ENCODE assay signal across 9 cellular contexts in the genomic region with DNA sequence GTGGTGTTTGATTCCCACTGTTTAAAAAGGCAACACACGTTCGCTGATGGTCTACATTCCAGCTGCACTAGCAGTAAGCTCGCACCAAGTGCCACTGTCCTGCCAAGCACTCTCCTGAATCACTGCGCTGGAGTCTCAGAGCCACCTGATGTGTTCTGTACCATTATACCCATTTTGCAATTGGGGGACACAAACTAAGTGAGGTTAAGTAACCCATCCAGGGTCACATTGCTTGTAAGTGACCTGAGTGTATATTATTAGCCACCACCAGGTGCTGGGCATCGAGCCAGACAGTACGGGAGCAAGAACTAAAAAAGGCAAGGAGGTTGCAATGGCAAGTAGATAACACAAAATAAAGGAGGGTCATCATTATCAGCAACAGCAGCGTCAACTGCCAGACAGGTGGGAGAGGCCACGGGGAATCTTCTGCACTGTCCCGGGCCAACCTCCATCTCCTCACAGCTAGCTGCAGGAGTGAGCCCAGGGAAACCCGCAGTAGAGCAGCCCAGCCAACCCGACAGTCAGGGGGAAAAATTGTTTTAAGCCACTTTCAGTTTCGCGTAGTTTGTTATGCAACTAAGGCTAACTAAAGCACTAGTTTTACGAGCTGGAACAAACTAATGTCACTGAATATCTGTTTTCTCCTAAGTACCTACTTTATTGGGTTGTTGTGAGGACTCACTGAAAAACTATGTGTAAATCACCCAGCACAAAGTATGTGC. TPM values are rescaled to one million over a fixed set of nuclear protein-coding genes. Genes with fewer than 3 reads are reported as not detected.
DNase-seq lines count a peak whose midpoint lies in the region; ATAC-seq, FAIRE-seq and TF ChIP-seq lines count a peak whose summit lies in the region.
"Had no signal": no experiment of that assay in that cellular context is flagged by ENCODE, and none has a peak within 500 bp of the region (broad histone marks: within the 10 kb centered on the region; RNA-seq: fewer than 3 reads in every experiment).

No MANE protein-coding gene starts in this region.

- no peak overlapping the region for H3K27ac Mint-ChIP-seq in activated naive CD4-positive, alpha-beta T cell treated with anti-CD3 and anti-CD28 coated beads, Interleukin-2, amount 50 U/mL, for 72 hours

- H4K20me1 ChIP-seq in osteoblast (ENCODE audit: insufficient read depth, low read length): no peaks in the 10 kb centered on the region

- H3K27ac ChIP-seq in esophagus squamous epithelium: peak overlapping the region in 1 of 4 donors; percentile 65
- no peak overlapping the region for H3K27ac ChIP-seq in osteoblast (ENCODE audit: low read depth, low read length)

- H3K36me3 Mint-ChIP-seq in activated naive CD4-positive, alpha-beta T cell treated with anti-CD3 and anti-CD28 coated beads, Interleukin-2, amount 50 U/mL, for 72 hours: peaks cover 0 to 6% of the 10 kb centered on the region in 2 donors

- H3K9me3 Mint-ChIP-seq in activated naive CD4-positive, alpha-beta T cell treated with anti-CD3 and anti-CD28 coated beads, Interleukin-2, amount 50 U/mL, for 72 hours: peaks cover 0 to 3% of the 10 kb centered on the region in 2 donors

- no peak for ATAC-seq in activated naive CD4-positive, alpha-beta T cell treated with anti-CD3 and anti-CD28 coated beads, Interleukin-2, amount 50 U/mL, for 72 hours
- no peak for ATAC-seq in GM18861 (IDR thresholded peaks at IDR 0.05; ENCODE audit: unreplicated experiment)

- no peak overlapping the region for H2AFZ ChIP-seq in osteoblast (ENCODE audit: low read length)

- H3K9me3 ChIP-seq in esophagus squamous epithelium: no peaks in the 10 kb centered on the region
- no peaks in the 10 kb centered on the region for H3K9me3 ChIP-seq in osteoblast (ENCODE audit: low read depth, low read length)

- 60 to 71% methylated on average over 14 of the region's 14 CpGs for WGBS in esophagus squamous epithelium, 2 donors

- no peak for FAIRE-seq in frontal cortex (lab: Jason Lieb, UNC)

- H3K4me2 ChIP-seq in osteoblast (ENCODE audit: insufficient read depth, low read length): peak overlapping the region; percentile 1

- DNase-seq in EL: peak; percentile 13
- peak; percentile 1 for DNase-seq in NCI-H510A (lab: John Stamatoyannopoulos, UW)
- no peak for DNase-seq in esophagus squamous epithelium (lab: John Stamatoyannopoulos, UW)
- no peak for DNase-seq in osteoblast (ENCODE audit: insufficient read length, low spot score, missing footprints)
- no peak for DNase-seq in frontal cortex (ENCODE audit: low spot score in 2 of 2)
- no peak for DNase-seq in activated naive CD4-positive, alpha-beta T cell treated with anti-CD3 and anti-CD28 coated beads, Interleukin-2, amount 50 U/mL, for 72 hours (ENCODE audit: low spot score in 2 of 2)
- no peak for DNase-seq in HK-2 (ENCODE audit: unreplicated experiment)
- DNase-seq: NCI-H187 had no signal

- H3K4me3 ChIP-seq in esophagus squamous epithelium: peak overlapping the region in 3 of 4 donors; percentile 36 to 66 (median 48)
- no peak overlapping the region for H3K4me3 ChIP-seq in osteoblast (ENCODE audit: insufficient read depth, low read length)

- no peaks in the 10 kb centered on the region for H3K36me3 ChIP-seq in esophagus squamous epithelium
- H3K36me3 ChIP-seq in osteoblast (ENCODE audit: insufficient read depth, low read length): no peaks in the 10 kb centered on the region

- H3K27me3 ChIP-seq in esophagus squamous epithelium (peaks cover 0 to 59% (median 0%) of the 10 kb centered on the region in 4 donors), osteoblast (ENCODE audit: insufficient read depth, low read length) (peaks cover 55% of the 10 kb centered on the region)

- TF ChIP-seq CTCF in esophagus squamous epithelium (IDR thresholded peaks at IDR 0.05) (no peak), osteoblast (IDR thresholded peaks at IDR 0.05; ENCODE audit: extremely low read depth, low read depth, low read length) (no peak)

- no peaks in the 10 kb centered on the region for H3K79me2 ChIP-seq in osteoblast (ENCODE audit: insufficient read depth, low read length)

- intact Hi-C loops in esophagus squamous epithelium (cut with DNase I): no loop called here

- no peak for TF ChIP-seq POLR2A in esophagus squamous epithelium (IDR thresholded peaks at IDR 0.05)

- H3K4me1 ChIP-seq in esophagus squamous epithelium (peaks cover 9 to 19% (median 12%) of the 10 kb centered on the region in 3 donors), osteoblast (ENCODE audit: insufficient read depth, low read length) (no peaks in the 10 kb centered on the region)

RNA-seq across cellular contexts. Expression of a gene that starts 0.7 kb away (rescaled TPM):
- total RNA-seq in esophagus squamous epithelium: 10 to 100 TPM in 2 of 4 donors, 1 to 10 TPM in 2; 3.9 to 34.1 (median 15.7) TPM
- total RNA-seq in osteoblast: 0.36 TPM in 1 of 2 replicates, not detected in the other
- 54.6 TPM for total RNA-seq in frontal cortex
- not detected for total RNA-seq in activated naive CD4-positive, alpha-beta T cell treated with anti-CD3 and anti-CD28 coated beads, Interleukin-2, amount 50 U/mL, for 72 hours

RNA-seq across cellular contexts. Expression of a gene that starts 47.5 kb away (rescaled TPM):
- 1 to 10 TPM in 2 of 4 donors, under 1 TPM in 2; 0.08 to 8.6 (median 1.7) TPM for total RNA-seq in esophagus squamous epithelium
- under 0.01 TPM in 1 of 2 replicates, not detected in the other for total RNA-seq in osteoblast
- total RNA-seq in frontal cortex: 96.6 TPM
- total RNA-seq in activated naive CD4-positive, alpha-beta T cell treated with anti-CD3 and anti-CD28 coated beads, Interleukin-2, amount 50 U/mL, for 72 hours: under 1 TPM in 1 of 2 donors, not detected in 1; 0.59 TPM

Comparison
In these comparisons a context has a peak if more than half of its experiments do, and no peak if none do; other contexts are left out.
1. DNase-seq: peak in EL (single experiment) and NCI-H510A (single experiment); none in esophagus squamous epithelium (single experiment), osteoblast (single experiment), frontal cortex (0 of 2), activated naive CD4-positive, alpha-beta T cell treated with anti-CD3 and anti-CD28 coated beads, Interleukin-2, amount 50 U/mL, for 72 hours (0 of 2) and HK-2 (single experiment).
2. RNA of a gene that starts 47.5 kb away (total RNA-seq): 96.6 TPM in frontal cortex (single experiment); 0.08 to 8.6 TPM in esophagus squamous epithelium, 0.59 TPM in activated naive CD4-positive, alpha-beta T cell treated with anti-CD3 and anti-CD28 coated beads, Interleukin-2, amount 50 U/mL, for 72 hours and under 0.01 TPM in osteoblast; every median in the first group is over 10 times any median in the second.